ENCODE assay signal across 10 cellular contexts in genomic region chr2:227805578-227805977, GRCh38. TPM values are rescaled to one million over a fixed set of nuclear protein-coding genes. Genes with fewer than 3 reads are reported as not detected.
DNase-seq lines count a peak whose midpoint lies in the region; ATAC-seq lines count a peak whose summit lies in the region.
"Had no signal": no experiment of that assay in that cellular context is flagged by ENCODE, and none has a peak within 500 bp of the region (broad histone marks: within the 10 kb centered on the region; RNA-seq: fewer than 3 reads in every experiment).

No MANE protein-coding gene starts in this region.

- peak; percentile 23 for ATAC-seq in activated CD8-positive, alpha-beta memory T cell treated with anti-CD3 and anti-CD28 coated beads, Interleukin-2, amount 10 ng/mL, durations not matched to agents 7 days and 5 days
- peak; percentile 54 to 84 for ATAC-seq in stimulated activated naive B cell treated with anti-CD40 and anti-IgM and Interleukin-4, amounts not matched to agents 10 μg/mL and 1 μg/mL and 100 μg/mL, for 72 hours (replicated peaks)
- ATAC-seq in HG03280 (IDR thresholded peaks at IDR 0.05; ENCODE audit: unreplicated experiment) (no peak), GM21423 (IDR thresholded peaks at IDR 0.05; ENCODE audit: unreplicated experiment) (no peak), HG03460 (IDR thresholded peaks at IDR 0.05; ENCODE audit: unreplicated experiment) (no peak)
- ATAC-seq: left ventricle myocardium superior had no signal

- DNase-seq in activated CD8-positive, alpha-beta memory T cell treated with anti-CD3 and anti-CD28 coated beads, Interleukin-2, amount 10 ng/mL, durations not matched to agents 7 days and 5 days, result peak; percentile 43
- DNase-seq in activated CD8-positive, alpha-beta memory T cell treated with anti-CD3 and anti-CD28 coated beads, Interleukin-2, amount 50 U/mL, for 48 hours, result no peak
- peak; percentile 9 for DNase-seq in OCI-M1 (lab: John Stamatoyannopoulos, UW)
- DNase-seq in amniotic epithelial cell (ENCODE audit: low read depth), result peak; percentile 80
- no peak for DNase-seq in stimulated activated naive B cell treated with anti-CD40 and anti-IgM and Interleukin-4, amounts not matched to agents 10 μg/mL and 1 μg/mL and 100 μg/mL, for 72 hours
- DNase-seq: left ventricle myocardium superior, right lobe of liver had no signal

- peak overlapping the region; percentile 31 for H3K4me3 Mint-ChIP-seq in activated CD8-positive, alpha-beta memory T cell treated with anti-CD3 and anti-CD28 coated beads, Interleukin-2, amount 10 ng/mL, durations not matched to agents 7 days and 5 days
- peak overlapping the region in 1 of 2 donors; percentile 62 for H3K4me3 Mint-ChIP-seq in stimulated activated naive B cell treated with anti-CD40 and anti-IgM and Interleukin-4, amounts not matched to agents 10 μg/mL and 1 μg/mL and 100 μg/mL, for 72 hours

- H3K9me3 Mint-ChIP-seq in activated CD8-positive, alpha-beta memory T cell treated with anti-CD3 and anti-CD28 coated beads, Interleukin-2, amount 10 ng/mL, durations not matched to agents 7 days and 5 days (ENCODE audit: low read depth), result no peaks in the 10 kb centered on the region
- H3K9me3 Mint-ChIP-seq in stimulated activated naive B cell treated with anti-CD40 and anti-IgM and Interleukin-4, amounts not matched to agents 10 μg/mL and 1 μg/mL and 100 μg/mL, for 72 hours, result peaks cover 0 to 2% of the 10 kb centered on the region in 2 donors

- peaks cover 3% of the 10 kb centered on the region for H3K27me3 Mint-ChIP-seq in activated CD8-positive, alpha-beta memory T cell treated with anti-CD3 and anti-CD28 coated beads, Interleukin-2, amount 10 ng/mL, durations not matched to agents 7 days and 5 days
- H3K27me3 Mint-ChIP-seq in stimulated activated naive B cell treated with anti-CD40 and anti-IgM and Interleukin-4, amounts not matched to agents 10 μg/mL and 1 μg/mL and 100 μg/mL, for 72 hours, result peaks cover 6 to 12% of the 10 kb centered on the region in 2 donors

- H3K36me3 Mint-ChIP-seq in activated CD8-positive, alpha-beta memory T cell treated with anti-CD3 and anti-CD28 coated beads, Interleukin-2, amount 10 ng/mL, durations not matched to agents 7 days and 5 days, result no peaks in the 10 kb centered on the region
- no peaks in the 10 kb centered on the region for H3K36me3 Mint-ChIP-seq in stimulated activated naive B cell treated with anti-CD40 and anti-IgM and Interleukin-4, amounts not matched to agents 10 μg/mL and 1 μg/mL and 100 μg/mL, for 72 hours

- peaks cover 5% of the 10 kb centered on the region for H3K4me1 Mint-ChIP-seq in activated CD8-positive, alpha-beta memory T cell treated with anti-CD3 and anti-CD28 coated beads, Interleukin-2, amount 10 ng/mL, durations not matched to agents 7 days and 5 days
- peaks cover 9 to 11% of the 10 kb centered on the region in 2 donors for H3K4me1 Mint-ChIP-seq in stimulated activated naive B cell treated with anti-CD40 and anti-IgM and Interleukin-4, amounts not matched to agents 10 μg/mL and 1 μg/mL and 100 μg/mL, for 72 hours

- no peak overlapping the region for H3K27ac Mint-ChIP-seq in activated CD8-positive, alpha-beta memory T cell treated with anti-CD3 and anti-CD28 coated beads, Interleukin-2, amount 10 ng/mL, durations not matched to agents 7 days and 5 days
- peak overlapping the region; percentile 78 for H3K27ac Mint-ChIP-seq in stimulated activated naive B cell treated with anti-CD40 and anti-IgM and Interleukin-4, amounts not matched to agents 10 μg/mL and 1 μg/mL and 100 μg/mL, for 72 hours

- CTCF ChIA-PET in activated CD8-positive, alpha-beta memory T cell treated with anti-CD3 and anti-CD28 coated beads, Interleukin-2, amount 10 ng/mL, durations not matched to agents 7 days and 5 days (lab: Charles Lee), result interaction anchor here (0.5 to 1.3 kb wide), 2 partner anchors 25 to 39 kb away, joined by 3 read pairs; no protein-coding TSS in a partner anchor

RNA-seq across cellular contexts. Expression of gene CCL20, which starts 8.1 kb away (rescaled TPM):
- total RNA-seq in activated CD8-positive, alpha-beta memory T cell treated with anti-CD3 and anti-CD28 coated beads, Interleukin-2, amount 10 ng/mL, durations not matched to agents 7 days and 5 days, result under 1 TPM in 1 of 2 experiments, not detected in 1; 0.82 TPM
- total RNA-seq: left ventricle myocardium superior had no signal

RNA-seq across cellular contexts. Expression of gene SCYGR8, which starts 59.9 kb away (rescaled TPM):
- not detected for total RNA-seq in activated CD8-positive, alpha-beta memory T cell treated with anti-CD3 and anti-CD28 coated beads, Interleukin-2, amount 10 ng/mL, durations not matched to agents 7 days and 5 days
- total RNA-seq: left ventricle myocardium superior, right lobe of liver had no signal

Comparison
In these comparisons a context has a peak if more than half of its experiments do, and no peak if none do; other contexts are left out.
1. DNase-seq: peak in activated CD8-positive, alpha-beta memory T cell treated with anti-CD3 and anti-CD28 coated beads, Interleukin-2, amount 10 ng/mL, durations not matched to agents 7 days and 5 days (single experiment), OCI-M1 (single experiment) and amniotic epithelial cell (single experiment); none in activated CD8-positive, alpha-beta memory T cell treated with anti-CD3 and anti-CD28 coated beads, Interleukin-2, amount 50 U/mL, for 48 hours (single experiment) and stimulated activated naive B cell treated with anti-CD40 and anti-IgM and Interleukin-4, amounts not matched to agents 10 μg/mL and 1 μg/mL and 100 μg/mL, for 72 hours (single experiment).
2. ATAC-seq: peak in activated CD8-positive, alpha-beta memory T cell treated with anti-CD3 and anti-CD28 coated beads, Interleukin-2, amount 10 ng/mL, durations not matched to agents 7 days and 5 days (single experiment) and stimulated activated naive B cell treated with anti-CD40 and anti-IgM and Interleukin-4, amounts not matched to agents 10 μg/mL and 1 μg/mL and 100 μg/mL, for 72 hours (2 of 2); none in HG03280 (single experiment), GM21423 (single experiment) and HG03460 (single experiment).